33 cellular contexts compared by ENCODE assay signal in genomic region chr5:93221773-93222172, GRCh38.
"Had no signal": no experiment of that assay in that cellular context is flagged by ENCODE, and none has a peak within 500 bp of the region (broad histone marks: within the 10 kb centered on the region; RNA-seq: fewer than 3 reads in every experiment).

No MANE protein-coding gene starts in this region.

- H3K27ac ChIP-seq: adrenal gland, ascending aorta, body of pancreas, brain microvascular endothelial cell, breast epithelium, cardiac muscle cell had no signal

- ATAC-seq: activated naive CD4-positive, alpha-beta T cell treated with anti-CD3 and anti-CD28 coated beads, Interleukin-2, amount 50 U/mL, for 72 hours; activated naive CD8-positive, alpha-beta T cell treated with anti-CD3 and anti-CD28 coated beads, Interleukin-2, amount 50 U/mL, for 24 hours; activated T-cell treated with anti-CD3 and anti-CD28 coated beads, Interleukin-2, amount 50 U/mL, for 4 hours; activated T-cell treated with anti-CD3 and anti-CD28 coated beads, Interleukin-2, amount 50 U/mL, for 72 hours; activated T-helper 17 cell treated with anti-CD3 and anti-CD28 coated beads, Interleukin-2, amount 50 U/mL, for 72 hours; body of pancreas had no signal

- FAIRE-seq: astrocyte, bronchial epithelial cell had no signal

- H3K4me1 ChIP-seq: adrenal gland, ascending aorta, body of pancreas, breast epithelium had no signal

- DNase-seq: activated effector memory CD4-positive, alpha-beta T cell treated with anti-CD3 and anti-CD28 coated beads, Interleukin-2, amount 50 U/mL, for 16 hours; activated effector memory CD4-positive, alpha-beta T cell treated with Interleukin-2 at 50 U/mL for 16 hours; activated gamma-delta T cell; activated gamma-delta T cell treated with Interleukin-2 at 50 U/mL for 16 hours; activated naive CD4-positive, alpha-beta T cell; activated naive CD4-positive, alpha-beta T cell treated with anti-CD3 and anti-CD28 coated beads for 36 hours; activated naive CD4-positive, alpha-beta T cell treated with anti-CD3 and anti-CD28 coated beads, Interleukin-2, amount 10 ng/mL, durations not matched to agents 7 days and 5 days; activated naive CD4-positive, alpha-beta T cell treated with anti-CD3 and anti-CD28 coated beads, Interleukin-2, amount 50 U/mL, for 16 hours; activated naive CD4-positive, alpha-beta T cell treated with Interleukin-2 at 50 U/mL for 16 hours; activated naive CD8-positive, alpha-beta T cell treated with anti-CD3 and anti-CD28 coated beads for 36 hours; activated naive CD8-positive, alpha-beta T cell treated with anti-CD3 and anti-CD28 coated beads, Interleukin-2, amount 10 ng/mL, durations not matched to agents 7 days and 5 days; activated naive CD8-positive, alpha-beta T cell treated with anti-CD3 and anti-CD28 coated beads, Interleukin-2, amount 50 U/mL, for 24 hours; activated T-cell treated with anti-CD3 and anti-CD28 coated beads, Interleukin-2, amount 50 U/mL, for 24 hours; activated T-cell treated with anti-CD3 and anti-CD28 coated beads, Interleukin-2, amount 50 U/mL, for 4 hours; activated T-cell treated with anti-CD3 and anti-CD28 coated beads, Interleukin-2, amount 50 U/mL, for 48 hours; activated T-cell treated with anti-CD3 and anti-CD28 coated beads, Interleukin-2, amount 50 U/mL, for 72 hours; adrenal gland; amniotic stem cell; amygdala; anterior cingulate cortex; aorta; body of pancreas; brain microvascular endothelial cell; caudate nucleus; central memory CD4-positive, alpha-beta T cell; cerebellar nuclear complex had no signal

- H3K36me3 ChIP-seq: adrenal gland, ascending aorta, brain microvascular endothelial cell, breast epithelium, cardiac muscle cell had no signal

- H3K27me3 ChIP-seq: adrenal gland, ascending aorta, body of pancreas, brain microvascular endothelial cell, breast epithelium had no signal

- H3K4me3 ChIP-seq: adrenal gland, ascending aorta, body of pancreas, breast epithelium, cardiac muscle cell had no signal

- H3K9me3 ChIP-seq: adrenal gland, ascending aorta, body of pancreas, breast epithelium had no signal
